8 cellular contexts compared by ENCODE assay signal in genomic region chr3:150408232-150409124, GRCh38. TPM values are rescaled to one million over a fixed set of nuclear protein-coding genes. Genes with fewer than 3 reads are reported as not detected.
A peak's percentile ranks its signal among the peaks of the same experiment; 100 is the strongest.
DNase-seq lines count a peak whose midpoint lies in the region; ATAC-seq, FAIRE-seq and TF ChIP-seq lines count a peak whose summit lies in the region.

Gene TSC22D2 (plus strand): TSS chr3:150408298. CDS start chr3:150409351, 1,053 bp downstream.

- H3K36me3 ChIP-seq in OCI-LY1 (ENCODE audit: insufficient read depth, low read length): peaks cover 19% of the 10 kb centered on the region; the same call in 1 of the 2 replicates
- H3K36me3 ChIP-seq in mucosa of descending colon (ENCODE audit: low read depth): no peaks in the 10 kb centered on the region

- H3K9me2 ChIP-seq in OCI-LY1 (ENCODE audit: low read depth, low read length): no peaks in the 10 kb centered on the region

- peak within 1 kb of the TSS; percentile 87 for H3K4me2 ChIP-seq in OCI-LY1 (ENCODE audit: low read length)

- peak; percentile 76 for FAIRE-seq in HTR-8/SVneo (lab: Jason Lieb, UNC)

- peaks cover 9% of the 10 kb centered on the region; the same call in 1 of the 2 replicates for H4K20me1 ChIP-seq in OCI-LY1 (ENCODE audit: insufficient read depth, low read length)

- peak within 1 kb of the TSS; percentile 96 for H2AFZ ChIP-seq in OCI-LY1 (ENCODE audit: low read length)

- peak; percentile 53 for ATAC-seq in GM21381 (IDR thresholded peaks at IDR 0.05; ENCODE audit: unreplicated experiment)
- ATAC-seq in mucosa of descending colon: peak; percentile 77

- H3K79me2 ChIP-seq in OCI-LY1 (ENCODE audit: insufficient read depth, low read length): peaks cover 41% of the 10 kb centered on the region

- H3K4me1 ChIP-seq in OCI-LY1 (ENCODE audit: insufficient read depth, low read length, severe bottlenecking) (peaks cover 36% of the 10 kb centered on the region), mucosa of descending colon (ENCODE audit: low read depth) (peaks cover 8% of the 10 kb centered on the region)

- H3K9me3 ChIP-seq in OCI-LY1 (ENCODE audit: low read length) (no peaks in the 10 kb centered on the region), mucosa of descending colon (no peaks in the 10 kb centered on the region)

- peaks cover 3% of the 10 kb centered on the region; the same call in 1 of the 2 replicates for H3F3A ChIP-seq in OCI-LY1 (ENCODE audit: insufficient read depth, low read length)

- peak within 1 kb of the TSS; percentile 77 for H3K9ac ChIP-seq in OCI-LY1 (ENCODE audit: low read length)

- peak within 1 kb of the TSS; percentile 87 for H3K27ac ChIP-seq in OCI-LY1 (ENCODE audit: low read depth, low read length, poor library complexity, severe bottlenecking)

- peak within 1 kb of the TSS; percentile 94 for H3K4me3 ChIP-seq in OCI-LY1 (ENCODE audit: low read depth, low read length, poor library complexity, severe bottlenecking)
- peak within 1 kb of the TSS; percentile 74 for H3K4me3 ChIP-seq in mucosa of descending colon

- TF ChIP-seq CTCF in OCI-LY1 (IDR thresholded peaks at IDR 0.05; ENCODE audit: low read length): peak; percentile 28; the same call in 1 of the 2 replicates
- no peak for TF ChIP-seq CTCF in mucosa of descending colon (IDR thresholded peaks at IDR 0.05)

- intact Hi-C loops in mucosa of descending colon (cut with DNase I, micrococcal nuclease): no loop called here

- peak; percentile 99 for DNase-seq in DMS 273 (lab: John Stamatoyannopoulos, UW; ENCODE audit: unreplicated experiment)
- peak; percentile 77 for DNase-seq in HTR-8/SVneo (ENCODE audit: insufficient read length, low spot score)
- peak; percentile 87 for DNase-seq in activated T-cell treated with anti-CD3 and anti-CD28 coated beads for 1 hour (ENCODE audit: low read depth)
- DNase-seq in epidermal melanocyte (ENCODE audit: insufficient read length, low spot score): peak; percentile 75
- DNase-seq in mucosa of descending colon: peak; percentile 89 to 97 (median 93)
- DNase-seq in stimulated activated CD8-positive, alpha-beta memory T cell treated with anti-CD3 and anti-CD28 coated beads, Interleukin-4, amount 100 ng/mL, for 24 hours (ENCODE audit: low read depth): peak; percentile 89

- H3K27me3 ChIP-seq in OCI-LY1 (ENCODE audit: insufficient read depth, low read length): no peaks in the 10 kb centered on the region

RNA-seq across cellular contexts. Expression of gene TSC22D2, which starts in this region (rescaled TPM):
- total RNA-seq in mucosa of descending colon: 10 to 100 TPM; 21.8 to 35.5 (median 31.3) TPM

Comparison
In these comparisons a context has a peak if more than half of its experiments do, and no peak if none do; other contexts are left out.
1. Peak in every context shown above with its lines: DNase-seq, ATAC-seq, H3K4me3 ChIP-seq and H3K27ac ChIP-seq.